ENCODE assay signal across 1 cellular context in genomic region chr18:25314824-25315223, GRCh38.
TF ChIP-seq lines count a peak whose summit lies in the region.

No MANE protein-coding gene starts in this region.

TF ChIP-seq in IMR-90, 13 proteins besides CTCF, POLR2A, EP300 and RAD21 (continued from another document):
- TF ChIP-seq NFE2L2 (IDR thresholded peaks at IDR 0.05; ENCODE audit: low read depth, low read length) (no peak), CHD1 (IDR thresholded peaks at IDR 0.05; ENCODE audit: low read depth, low read length) (no peak)
TF ChIP-seq in IMR-90: peak in this region for 0.
